17 cellular contexts compared by ENCODE assay signal in the genomic region with DNA sequence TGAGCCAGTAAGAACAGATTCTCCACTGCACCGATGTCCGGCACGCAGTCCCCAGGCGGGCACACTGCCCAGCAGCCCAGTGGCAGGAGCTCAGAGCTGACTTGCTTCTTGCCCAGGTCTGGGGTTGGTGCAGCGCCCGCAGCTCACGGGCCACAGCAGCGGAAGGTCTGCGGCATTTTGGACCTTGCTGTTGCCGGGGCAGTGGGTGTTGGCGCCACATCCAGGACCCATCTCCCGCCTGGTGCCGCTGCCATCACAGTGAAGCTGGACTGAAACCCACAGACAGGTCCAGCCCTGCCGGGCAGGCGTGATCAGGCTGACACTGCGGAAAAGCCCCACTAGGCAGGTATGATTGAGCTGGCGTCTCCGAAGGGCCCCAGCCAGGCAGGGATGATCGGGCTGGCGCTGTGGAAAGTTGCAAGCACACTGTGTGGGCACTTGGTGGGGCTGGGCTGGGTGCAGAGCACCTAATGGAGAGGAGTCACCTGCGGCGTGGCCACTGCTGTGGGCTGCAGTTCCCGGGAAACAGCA.
"Had no signal": no experiment of that assay in that cellular context is flagged by ENCODE, and none has a peak within 500 bp of the region (broad histone marks: within the 10 kb centered on the region; RNA-seq: fewer than 3 reads in every experiment).

No MANE protein-coding gene starts in this region.

- H2AFZ ChIP-seq: hepatocyte had no signal

- H3K27ac ChIP-seq: epithelial cell of prostate, gastroesophageal sphincter, hepatocyte, ovary, SJSA1, thyroid gland, vagina had no signal

- H3K36me3 ChIP-seq: gastroesophageal sphincter, ovary, SJSA1, thyroid gland, vagina had no signal

- H3K4me2 ChIP-seq: hepatocyte had no signal

- H3K4me3 ChIP-seq: gastroesophageal sphincter, hepatocyte, ovary, SJSA1, thyroid gland, vagina had no signal

- DNase-seq: activated CD4-positive, alpha-beta T cell treated with anti-CD3 and anti-CD28 coated beads, Interleukin-2, amount 50 U/mL, for 1 hour; activated CD4-positive, CD25-positive, alpha-beta regulatory T cell; activated gamma-delta T cell; activated T-cell treated with anti-CD3 and anti-CD28 coated beads, Interleukin-2, amount 50 U/mL, for 4 hours; effector memory CD8-positive, alpha-beta T cell; midbrain; stimulated activated CD4-positive, alpha-beta T cell treated with anti-CD3 and anti-CD28 coated beads, Interleukin-12 subunit alpha, Interleukin-12 subunit beta, amount 100 ng/mL, for 4 hours; stimulated activated CD4-positive, alpha-beta T cell treated with anti-CD3 and anti-CD28 coated beads, Interleukin-2, amount 100 ng/mL, for 24 hours; thyroid gland had no signal

- H3K27me3 ChIP-seq: hepatocyte, ovary, SJSA1, thyroid gland, vagina had no signal

- H3K9me3 ChIP-seq: SJSA1, thyroid gland, vagina had no signal

- ATAC-seq: activated naive CD4-positive, alpha-beta T cell treated with anti-CD3 and anti-CD28 coated beads, Interleukin-2, amount 50 U/mL, for 72 hours; activated T-cell treated with anti-CD3 and anti-CD28 coated beads, Interleukin-2, amount 50 U/mL, for 4 hours; effector memory CD8-positive, alpha-beta T cell; gastroesophageal sphincter; stimulated activated effector memory CD8-positive, alpha-beta T cell treated with anti-CD3 and anti-CD28 coated beads, Interleukin-12 subunit alpha, Interleukin-12 subunit beta, amount 100 ng/mL, for 72 hours had no signal

- H3K4me1 ChIP-seq: gastroesophageal sphincter, SJSA1, thyroid gland, vagina had no signal
